Comparison of ENCODE assay signal across 29 cellular contexts in the genomic region with DNA sequence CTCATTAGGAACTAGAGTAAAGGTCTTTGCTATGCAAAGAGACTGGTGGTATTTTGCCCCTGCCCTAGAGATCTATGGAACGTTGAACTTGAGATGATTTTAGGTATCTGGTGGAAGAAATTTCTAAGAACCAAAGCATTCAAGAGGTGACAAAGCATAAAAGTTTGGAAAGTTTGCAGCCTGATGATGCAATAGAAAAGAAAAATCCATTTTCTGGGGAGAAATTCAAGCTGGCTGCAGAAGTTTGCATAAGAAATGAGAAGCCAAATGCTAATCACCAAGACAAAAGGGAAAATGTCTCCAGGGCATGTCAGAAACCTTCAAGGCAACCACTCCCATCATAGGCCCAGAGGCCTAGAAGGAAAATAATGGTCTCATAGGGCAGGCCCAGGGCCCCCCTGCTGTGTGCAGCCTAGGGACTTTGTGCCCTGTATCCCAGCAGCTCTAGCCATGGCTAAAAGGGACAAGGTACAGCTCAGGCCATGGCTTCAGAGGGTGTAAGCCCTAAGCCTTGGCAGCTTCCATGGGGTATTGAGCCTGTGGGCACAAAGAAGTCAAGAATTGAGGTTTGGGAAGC. TPM values are rescaled to one million over a fixed set of nuclear protein-coding genes. Genes with fewer than 3 reads are reported as not detected.
"Had no signal": no experiment of that assay in that cellular context is flagged by ENCODE, and none has a peak within 500 bp of the region (broad histone marks: within the 10 kb centered on the region; RNA-seq: fewer than 3 reads in every experiment).

No MANE protein-coding gene starts in this region.

- H3K27ac ChIP-seq: gastroesophageal sphincter, pancreas, psoas muscle, right atrium auricular region, tibial artery, VCaP had no signal

- ATAC-seq: activated CD8-positive, alpha-beta T cell treated with anti-CD3 and anti-CD28 coated beads, Interleukin-2, amount 10 ng/mL, durations not matched to agents 7 days and 5 days; left cardiac atrium; pancreas; psoas muscle; stimulated activated naive CD8-positive, alpha-beta T cell treated with anti-CD3 and anti-CD28 coated beads, Interleukin-15, amount 100 ng/mL, for 72 hours had no signal

- H3K36me3 Mint-ChIP-seq: activated naive CD4-positive, alpha-beta T cell treated with anti-CD3 and anti-CD28 coated beads, Interleukin-2, amount 50 U/mL, for 24 hours; brain had no signal

- H3K9me3 Mint-ChIP-seq: activated CD4-positive, alpha-beta T cell treated with anti-CD3 and anti-CD28 coated beads, Interleukin-2, amount 10 ng/mL, durations not matched to agents 7 days and 5 days; activated T-helper 1 cell treated with anti-CD3 and anti-CD28 coated beads, Interleukin-12 subunit alpha, Interleukin-12 subunit beta, Interleukin-2, Interleukin-4 antibody, amounts not matched to agents 30 ng/mL and 10 ng/mL and 1 ng/mL, durations not matched to agents 14 hours and 24 hours and 36 hours had no signal

- H3K4me1 Mint-ChIP-seq: activated CD4-positive, alpha-beta T cell treated with anti-CD3 and anti-CD28 coated beads, Interleukin-2, amount 10 ng/mL, durations not matched to agents 7 days and 5 days; activated naive CD4-positive, alpha-beta T cell treated with anti-CD3 and anti-CD28 coated beads, Interleukin-2, amount 50 U/mL, for 24 hours; brain; nephron progenitor cell; stimulated activated naive CD8-positive, alpha-beta T cell treated with anti-CD3 and anti-CD28 coated beads, Interleukin-15, amount 100 ng/mL, for 72 hours had no signal

- DNase-seq: activated CD4-positive, alpha-beta T cell treated with anti-CD3 and anti-CD28 coated beads, Interleukin-2, amount 10 ng/mL, durations not matched to agents 7 days and 5 days; activated CD4-positive, CD25-positive, alpha-beta regulatory T cell treated with anti-CD3 and anti-CD28 coated beads, Interleukin-2, amount 50 U/mL, for 72 hours; activated CD8-positive, alpha-beta T cell treated with anti-CD3 and anti-CD28 coated beads, Interleukin-2, amount 10 ng/mL, durations not matched to agents 7 days and 5 days; activated gamma-delta T cell; aorta; dermis blood vessel endothelial cell; effector CD8-positive, alpha-beta T cell; head of caudate nucleus; hypothalamus; islet precursor cell; left cardiac atrium; nephron progenitor cell; pancreas; psoas muscle; stimulated activated CD4-positive, alpha-beta T cell treated with anti-CD3 and anti-CD28 coated beads, Interleukin-12 subunit alpha, Interleukin-12 subunit beta, amount 100 ng/mL, for 4 hours; stimulated activated CD4-positive, alpha-beta T cell treated with anti-CD3 and anti-CD28 coated beads, Interleukin-4, amount 100 ng/mL, for 4 hours; stimulated activated naive CD8-positive, alpha-beta T cell treated with anti-CD3 and anti-CD28 coated beads, Interleukin-15, amount 100 ng/mL, for 72 hours; tibial artery had no signal

- H3K4me1 ChIP-seq: gastroesophageal sphincter, pancreas, psoas muscle, right atrium auricular region, tibial artery had no signal

- H3K9me3 ChIP-seq: pancreas, psoas muscle had no signal

- H3K4me3 Mint-ChIP-seq: activated CD4-positive, alpha-beta T cell treated with anti-CD3 and anti-CD28 coated beads, Interleukin-2, amount 10 ng/mL, durations not matched to agents 7 days and 5 days; activated CD8-positive, alpha-beta T cell treated with anti-CD3 and anti-CD28 coated beads, Interleukin-2, amount 10 ng/mL, durations not matched to agents 7 days and 5 days; activated naive CD4-positive, alpha-beta T cell treated with anti-CD3 and anti-CD28 coated beads, Interleukin-2, amount 50 U/mL, for 24 hours; activated T-helper 1 cell treated with anti-CD3 and anti-CD28 coated beads, Interleukin-12 subunit alpha, Interleukin-12 subunit beta, Interleukin-2, Interleukin-4 antibody, amounts not matched to agents 30 ng/mL and 10 ng/mL and 1 ng/mL, durations not matched to agents 14 hours and 24 hours and 36 hours; brain; nephron progenitor cell; stimulated activated naive CD8-positive, alpha-beta T cell treated with anti-CD3 and anti-CD28 coated beads, Interleukin-15, amount 100 ng/mL, for 72 hours had no signal

- H3K27ac Mint-ChIP-seq: activated CD4-positive, alpha-beta T cell treated with anti-CD3 and anti-CD28 coated beads, Interleukin-2, amount 10 ng/mL, durations not matched to agents 7 days and 5 days; activated CD8-positive, alpha-beta T cell treated with anti-CD3 and anti-CD28 coated beads, Interleukin-2, amount 10 ng/mL, durations not matched to agents 7 days and 5 days; activated naive CD4-positive, alpha-beta T cell treated with anti-CD3 and anti-CD28 coated beads, Interleukin-2, amount 50 U/mL, for 24 hours; activated T-helper 1 cell treated with anti-CD3 and anti-CD28 coated beads, Interleukin-12 subunit alpha, Interleukin-12 subunit beta, Interleukin-2, Interleukin-4 antibody, amounts not matched to agents 30 ng/mL and 10 ng/mL and 1 ng/mL, durations not matched to agents 14 hours and 24 hours and 36 hours; brain; nephron progenitor cell; stimulated activated naive CD8-positive, alpha-beta T cell treated with anti-CD3 and anti-CD28 coated beads, Interleukin-15, amount 100 ng/mL, for 72 hours had no signal

- H3K36me3 ChIP-seq: gastroesophageal sphincter, pancreas, right atrium auricular region, tibial artery had no signal

- H3K27me3 ChIP-seq: gastroesophageal sphincter, right atrium auricular region, tibial artery had no signal

- H3K4me3 ChIP-seq: gastroesophageal sphincter, pancreas, psoas muscle, right atrium auricular region, tibial artery had no signal

- H3K27me3 Mint-ChIP-seq: activated CD4-positive, alpha-beta T cell treated with anti-CD3 and anti-CD28 coated beads, Interleukin-2, amount 10 ng/mL, durations not matched to agents 7 days and 5 days; activated naive CD4-positive, alpha-beta T cell treated with anti-CD3 and anti-CD28 coated beads, Interleukin-2, amount 50 U/mL, for 24 hours; brain; stimulated activated naive CD8-positive, alpha-beta T cell treated with anti-CD3 and anti-CD28 coated beads, Interleukin-15, amount 100 ng/mL, for 72 hours had no signal

RNA-seq across cellular contexts. Expression of gene TFPI2, which starts 16.5 kb away (rescaled TPM):
- total RNA-seq: activated CD4-positive, alpha-beta T cell treated with anti-CD3 and anti-CD28 coated beads, Interleukin-2, amount 10 ng/mL, durations not matched to agents 7 days and 5 days; activated CD8-positive, alpha-beta T cell treated with anti-CD3 and anti-CD28 coated beads, Interleukin-2, amount 10 ng/mL, durations not matched to agents 7 days and 5 days; activated T-helper 1 cell treated with anti-CD3 and anti-CD28 coated beads, Interleukin-12 subunit alpha, Interleukin-12 subunit beta, Interleukin-2, Interleukin-4 antibody, amounts not matched to agents 30 ng/mL and 10 ng/mL and 1 ng/mL, durations not matched to agents 14 hours and 24 hours and 36 hours; mononuclear cell; T-helper 2 cell treated with Interferon-gamma antibody and Interleukin-4, amounts not matched to agents 100 ng/mL and 5 ng/mL, for 36 hours had no signal

RNA-seq across cellular contexts. Expression of gene GNGT1, which starts 32.3 kb away (rescaled TPM):
- total RNA-seq: activated CD4-positive, alpha-beta T cell treated with anti-CD3 and anti-CD28 coated beads, Interleukin-2, amount 10 ng/mL, durations not matched to agents 7 days and 5 days; activated CD8-positive, alpha-beta T cell treated with anti-CD3 and anti-CD28 coated beads, Interleukin-2, amount 10 ng/mL, durations not matched to agents 7 days and 5 days; activated T-helper 1 cell treated with anti-CD3 and anti-CD28 coated beads, Interleukin-12 subunit alpha, Interleukin-12 subunit beta, Interleukin-2, Interleukin-4 antibody, amounts not matched to agents 30 ng/mL and 10 ng/mL and 1 ng/mL, durations not matched to agents 14 hours and 24 hours and 36 hours; aorta; cardiac septum; dermis blood vessel endothelial cell; gastroesophageal sphincter; left cardiac atrium; liver; mononuclear cell; pancreas; psoas muscle; right atrium auricular region; skeletal muscle tissue; T-helper 2 cell treated with Interferon-gamma antibody and Interleukin-4, amounts not matched to agents 100 ng/mL and 5 ng/mL, for 36 hours had no signal

RNA-seq across cellular contexts. Expression of gene GNG11, which starts 47.4 kb away (rescaled TPM):
- total RNA-seq: activated CD4-positive, alpha-beta T cell treated with anti-CD3 and anti-CD28 coated beads, Interleukin-2, amount 10 ng/mL, durations not matched to agents 7 days and 5 days; activated CD8-positive, alpha-beta T cell treated with anti-CD3 and anti-CD28 coated beads, Interleukin-2, amount 10 ng/mL, durations not matched to agents 7 days and 5 days; activated T-helper 1 cell treated with anti-CD3 and anti-CD28 coated beads, Interleukin-12 subunit alpha, Interleukin-12 subunit beta, Interleukin-2, Interleukin-4 antibody, amounts not matched to agents 30 ng/mL and 10 ng/mL and 1 ng/mL, durations not matched to agents 14 hours and 24 hours and 36 hours; T-helper 2 cell treated with Interferon-gamma antibody and Interleukin-4, amounts not matched to agents 100 ng/mL and 5 ng/mL, for 36 hours had no signal
